ENCODE assay signal across 1 cellular context in the genomic region with DNA sequence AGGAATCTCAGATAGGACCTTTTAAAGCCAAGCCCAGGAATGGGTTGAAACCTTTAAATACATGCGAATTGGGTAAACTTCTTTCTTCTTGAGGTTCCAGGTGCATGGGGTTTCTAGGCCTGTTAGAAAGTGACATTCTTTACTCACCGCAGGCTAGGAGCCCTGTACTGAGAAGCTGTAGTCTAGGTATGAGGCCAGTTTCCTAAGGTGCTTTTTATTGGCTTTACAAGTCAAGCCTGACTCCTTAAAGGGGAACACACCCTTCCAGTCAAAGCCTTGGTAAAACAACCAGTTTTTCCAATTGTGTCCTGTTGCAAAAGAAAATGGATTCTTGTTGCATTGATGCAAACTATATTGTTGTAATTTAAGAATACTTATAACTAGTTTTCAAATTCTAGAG.
TF ChIP-seq lines count a peak whose summit lies in the region.

No MANE protein-coding gene starts in this region.

TF ChIP-seq in WTC11, 78 proteins besides CTCF, POLR2A, EP300 and RAD21 (continued from another document):
- TF ChIP-seq, protein P1, sequence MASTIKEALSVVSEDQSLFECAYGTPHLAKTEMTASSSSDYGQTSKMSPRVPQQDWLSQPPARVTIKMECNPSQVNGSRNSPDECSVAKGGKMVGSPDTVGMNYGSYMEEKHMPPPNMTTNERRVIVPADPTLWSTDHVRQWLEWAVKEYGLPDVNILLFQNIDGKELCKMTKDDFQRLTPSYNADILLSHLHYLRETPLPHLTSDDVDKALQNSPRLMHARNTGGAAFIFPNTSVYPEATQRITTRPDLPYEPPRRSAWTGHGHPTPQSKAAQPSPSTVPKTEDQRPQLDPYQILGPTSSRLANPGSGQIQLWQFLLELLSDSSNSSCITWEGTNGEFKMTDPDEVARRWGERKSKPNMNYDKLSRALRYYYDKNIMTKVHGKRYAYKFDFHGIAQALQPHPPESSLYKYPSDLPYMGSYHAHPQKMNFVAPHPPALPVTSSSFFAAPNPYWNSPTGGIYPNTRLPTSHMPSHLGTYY (CRISPR knock-in tag; IDR thresholded peaks at IDR 0.05) = no peak
- TF ChIP-seq, protein P2, sequence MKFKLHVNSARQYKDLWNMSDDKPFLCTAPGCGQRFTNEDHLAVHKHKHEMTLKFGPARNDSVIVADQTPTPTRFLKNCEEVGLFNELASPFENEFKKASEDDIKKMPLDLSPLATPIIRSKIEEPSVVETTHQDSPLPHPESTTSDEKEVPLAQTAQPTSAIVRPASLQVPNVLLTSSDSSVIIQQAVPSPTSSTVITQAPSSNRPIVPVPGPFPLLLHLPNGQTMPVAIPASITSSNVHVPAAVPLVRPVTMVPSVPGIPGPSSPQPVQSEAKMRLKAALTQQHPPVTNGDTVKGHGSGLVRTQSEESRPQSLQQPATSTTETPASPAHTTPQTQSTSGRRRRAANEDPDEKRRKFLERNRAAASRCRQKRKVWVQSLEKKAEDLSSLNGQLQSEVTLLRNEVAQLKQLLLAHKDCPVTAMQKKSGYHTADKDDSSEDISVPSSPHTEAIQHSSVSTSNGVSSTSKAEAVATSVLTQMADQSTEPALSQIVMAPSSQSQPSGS (CRISPR knock-in tag; IDR thresholded peaks at IDR 0.05; ENCODE audit: borderline replicate concordance, low read depth) = no peak
- TF ChIP-seq NR2C2 (CRISPR knock-in tag; IDR thresholded peaks at IDR 0.05) (no peak), ETV6 (CRISPR knock-in tag; IDR thresholded peaks at IDR 0.05) (no peak), ZNF219 (CRISPR knock-in tag; IDR thresholded peaks at IDR 0.05; ENCODE audit: borderline replicate concordance) (no peak), ZNF423 (CRISPR knock-in tag; IDR thresholded peaks at IDR 0.05) (no peak), JUN (CRISPR knock-in tag; IDR thresholded peaks at IDR 0.05) (no peak), GTF2I (CRISPR knock-in tag; conservative IDR thresholded peaks at IDR 0.05) (no peak), NR1H2 (CRISPR knock-in tag; IDR thresholded peaks at IDR 0.05) (no peak)
- TF ChIP-seq, protein P3, sequence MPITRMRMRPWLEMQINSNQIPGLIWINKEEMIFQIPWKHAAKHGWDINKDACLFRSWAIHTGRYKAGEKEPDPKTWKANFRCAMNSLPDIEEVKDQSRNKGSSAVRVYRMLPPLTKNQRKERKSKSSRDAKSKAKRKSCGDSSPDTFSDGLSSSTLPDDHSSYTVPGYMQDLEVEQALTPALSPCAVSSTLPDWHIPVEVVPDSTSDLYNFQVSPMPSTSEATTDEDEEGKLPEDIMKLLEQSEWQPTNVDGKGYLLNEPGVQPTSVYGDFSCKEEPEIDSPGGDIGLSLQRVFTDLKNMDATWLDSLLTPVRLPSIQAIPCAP (CRISPR knock-in tag; IDR thresholded peaks at IDR 0.05) = no peak
- TF ChIP-seq, protein P4, sequence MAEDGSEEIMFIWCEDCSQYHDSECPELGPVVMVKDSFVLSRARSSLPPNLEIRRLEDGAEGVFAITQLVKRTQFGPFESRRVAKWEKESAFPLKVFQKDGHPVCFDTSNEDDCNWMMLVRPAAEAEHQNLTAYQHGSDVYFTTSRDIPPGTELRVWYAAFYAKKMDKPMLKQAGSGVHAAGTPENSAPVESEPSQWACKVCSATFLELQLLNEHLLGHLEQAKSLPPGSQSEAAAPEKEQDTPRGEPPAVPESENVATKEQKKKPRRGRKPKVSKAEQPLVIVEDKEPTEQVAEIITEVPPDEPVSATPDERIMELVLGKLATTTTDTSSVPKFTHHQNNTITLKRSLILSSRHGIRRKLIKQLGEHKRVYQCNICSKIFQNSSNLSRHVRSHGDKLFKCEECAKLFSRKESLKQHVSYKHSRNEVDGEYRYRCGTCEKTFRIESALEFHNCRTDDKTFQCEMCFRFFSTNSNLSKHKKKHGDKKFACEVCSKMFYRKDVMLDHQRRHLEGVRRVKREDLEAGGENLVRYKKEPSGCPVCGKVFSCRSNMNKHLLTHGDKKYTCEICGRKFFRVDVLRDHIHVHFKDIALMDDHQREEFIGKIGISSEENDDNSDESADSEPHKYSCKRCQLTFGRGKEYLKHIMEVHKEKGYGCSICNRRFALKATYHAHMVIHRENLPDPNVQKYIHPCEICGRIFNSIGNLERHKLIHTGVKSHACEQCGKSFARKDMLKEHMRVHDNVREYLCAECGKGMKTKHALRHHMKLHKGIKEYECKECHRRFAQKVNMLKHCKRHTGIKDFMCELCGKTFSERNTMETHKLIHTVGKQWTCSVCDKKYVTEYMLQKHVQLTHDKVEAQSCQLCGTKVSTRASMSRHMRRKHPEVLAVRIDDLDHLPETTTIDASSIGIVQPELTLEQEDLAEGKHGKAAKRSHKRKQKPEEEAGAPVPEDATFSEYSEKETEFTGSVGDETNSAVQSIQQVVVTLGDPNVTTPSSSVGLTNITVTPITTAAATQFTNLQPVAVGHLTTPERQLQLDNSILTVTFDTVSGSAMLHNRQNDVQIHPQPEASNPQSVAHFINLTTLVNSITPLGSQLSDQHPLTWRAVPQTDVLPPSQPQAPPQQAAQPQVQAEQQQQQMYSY (CRISPR knock-in tag; IDR thresholded peaks at IDR 0.05) = no peak
- TF ChIP-seq, protein P5, sequence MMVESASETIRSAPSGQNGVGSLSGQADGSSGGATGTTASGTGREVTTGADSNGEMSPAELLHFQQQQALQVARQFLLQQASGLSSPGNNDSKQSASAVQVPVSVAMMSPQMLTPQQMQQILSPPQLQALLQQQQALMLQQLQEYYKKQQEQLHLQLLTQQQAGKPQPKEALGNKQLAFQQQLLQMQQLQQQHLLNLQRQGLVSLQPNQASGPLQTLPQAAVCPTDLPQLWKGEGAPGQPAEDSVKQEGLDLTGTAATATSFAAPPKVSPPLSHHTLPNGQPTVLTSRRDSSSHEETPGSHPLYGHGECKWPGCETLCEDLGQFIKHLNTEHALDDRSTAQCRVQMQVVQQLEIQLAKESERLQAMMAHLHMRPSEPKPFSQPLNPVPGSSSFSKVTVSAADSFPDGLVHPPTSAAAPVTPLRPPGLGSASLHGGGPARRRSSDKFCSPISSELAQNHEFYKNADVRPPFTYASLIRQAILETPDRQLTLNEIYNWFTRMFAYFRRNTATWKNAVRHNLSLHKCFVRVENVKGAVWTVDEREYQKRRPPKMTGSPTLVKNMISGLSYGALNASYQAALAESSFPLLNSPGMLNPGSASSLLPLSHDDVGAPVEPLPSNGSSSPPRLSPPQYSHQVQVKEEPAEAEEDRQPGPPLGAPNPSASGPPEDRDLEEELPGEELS (CRISPR knock-in tag; IDR thresholded peaks at IDR 0.05) = no peak
